ENCODE assay signal across 17 cellular contexts in the genomic region with DNA sequence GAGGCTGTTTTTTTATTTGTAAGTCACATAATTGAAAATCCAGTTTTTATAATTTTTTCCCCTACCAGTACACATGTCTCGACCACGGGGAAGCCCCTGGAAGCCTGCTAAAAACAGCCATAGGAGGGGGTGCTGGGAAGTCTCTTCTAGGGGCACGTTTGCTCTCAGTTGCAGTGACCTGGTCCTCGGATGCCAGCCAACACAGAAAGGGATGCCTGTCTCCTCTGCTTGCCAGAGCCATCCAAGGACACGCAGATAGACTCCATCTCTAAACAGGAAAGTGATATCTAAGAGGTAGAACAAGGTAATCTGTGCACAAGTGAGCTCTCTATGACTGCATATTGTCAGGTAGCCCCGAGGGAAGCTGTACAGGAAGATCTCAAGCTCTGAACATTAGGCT.
"Had no signal": no experiment of that assay in that cellular context is flagged by ENCODE, and none has a peak within 500 bp of the region (broad histone marks: within the 10 kb centered on the region; RNA-seq: fewer than 3 reads in every experiment).

No MANE protein-coding gene starts in this region.

- H3K4me1 ChIP-seq: tibial nerve had no signal

- DNase-seq: effector memory CD4-positive, alpha-beta T cell; esophagus squamous epithelium; foreskin fibroblast; glutamatergic neuron; left lung; mesenchymal stem cell; naive B cell; nephron progenitor cell; posterior cingulate gyrus; right cardiac atrium; small intestine; stimulated activated CD4-positive, alpha-beta T cell treated with anti-CD3 and anti-CD28 coated beads, Interleukin-12 subunit alpha, Interleukin-12 subunit beta, amount 100 ng/mL, for 4 hours; stimulated activated naive CD4-positive, alpha-beta T cell treated with Interleukin-2 at 50 U/mL for 16 hours had no signal

- H3K4me3 Mint-ChIP-seq: naive B cell, nephron progenitor cell had no signal

- H3K27me3 Mint-ChIP-seq: naive B cell had no signal

- FAIRE-seq: keratinocyte, small intestine had no signal

- H3K36me3 ChIP-seq: esophagus squamous epithelium, left lung had no signal

- H3K27ac ChIP-seq: esophagus squamous epithelium, gastroesophageal sphincter, left lung, tibial nerve had no signal

- ATAC-seq: gastroesophageal sphincter, left lung had no signal

- H3K27me3 ChIP-seq: esophagus squamous epithelium, gastroesophageal sphincter, left lung, tibial nerve had no signal

- H3K27ac Mint-ChIP-seq: nephron progenitor cell had no signal

- H3K4me3 ChIP-seq: esophagus squamous epithelium, gastroesophageal sphincter, left lung, lung, tibial nerve had no signal
